ENCODE assay signal across 17 cellular contexts in genomic region chr3:109784852-109785631, GRCh38.
DNase-seq lines count a peak whose midpoint lies in the region; ATAC-seq, FAIRE-seq and TF ChIP-seq lines count a peak whose summit lies in the region.
"Had no signal": no experiment of that assay in that cellular context is flagged by ENCODE, and none has a peak within 500 bp of the region (broad histone marks: within the 10 kb centered on the region; RNA-seq: fewer than 3 reads in every experiment).

No MANE protein-coding gene starts in this region.

- DNase-seq in D721Med (ENCODE audit: insufficient read length, low spot score) (no peak), NCI-H82 (lab: John Stamatoyannopoulos, UW) (peak; percentile 91), frontal cortex (ENCODE audit: low spot score in 2 of 2) (no peak), ascending aorta (ENCODE audit: low spot score in 2 of 2) (no peak)
- DNase-seq: BE2C; CD8-positive, alpha-beta T cell; COR-L47; DMS53; GOT3; H9 had no signal

- TF ChIP-seq CTCF in D721Med (IDR thresholded peaks at IDR 0.05; ENCODE audit: insufficient read depth, missing control alignments), result no peak
- TF ChIP-seq CTCF in ascending aorta (IDR thresholded peaks at IDR 0.05), result no peak

- ATAC-seq in SK-N-SH treated with all-trans-retinoic acid at 6 μM for 48 hours, result peak; percentile 85
- no peak for ATAC-seq in GM21381 (IDR thresholded peaks at IDR 0.05; ENCODE audit: unreplicated experiment)
- no peak for ATAC-seq in GM19452 (IDR thresholded peaks at IDR 0.05; ENCODE audit: unreplicated experiment)
- ATAC-seq: CD8-positive, alpha-beta T cell; HepG2 had no signal

- H3K27me3 ChIP-seq in ascending aorta, result no peaks in the 10 kb centered on the region
- H3K27me3 ChIP-seq: BE2C had no signal

- intact Hi-C loops in ascending aorta (cut with DNase I), result no loop called here

- H3K36me3 ChIP-seq in ascending aorta, result no peaks in the 10 kb centered on the region
- H3K36me3 ChIP-seq: BE2C had no signal

- H3K9me3 ChIP-seq in ascending aorta, result no peaks in the 10 kb centered on the region
- H3K9me3 ChIP-seq: BE2C had no signal

- no peak overlapping the region for H3K27ac ChIP-seq in ascending aorta
- H3K27ac ChIP-seq: C4-2B had no signal

- no peaks in the 10 kb centered on the region for H3K4me1 ChIP-seq in ascending aorta
- H3K4me1 ChIP-seq: BE2C had no signal

- no peak overlapping the region for H3K4me3 ChIP-seq in ascending aorta

- FAIRE-seq in D721Med (lab: Jason Lieb, UNC), result peak; percentile 95
- FAIRE-seq in frontal cortex (lab: Jason Lieb, UNC), result no peak
- FAIRE-seq: A204.1, HepG2, HTR-8/SVneo had no signal

TF ChIP-seq in SK-N-SH treated with all-trans-retinoic acid at 6 μM for 48 hours, 23 proteins besides CTCF, POLR2A, EP300 and RAD21:
- peak; percentile 69; the same call in 1 of the 2 replicates for TF ChIP-seq ZC3H10 (CRISPR knock-in tag; IDR thresholded peaks at IDR 0.05)
- TF ChIP-seq TOX (CRISPR knock-in tag; IDR thresholded peaks at IDR 0.05; ENCODE audit: borderline replicate concordance), result peak; percentile 74; the same call in 1 of the 2 replicates
- no peak for TF ChIP-seq GLIS3 (CRISPR knock-in tag; IDR thresholded peaks at IDR 0.05)
